ENCODE assay signal across 12 cellular contexts in the genomic region with DNA sequence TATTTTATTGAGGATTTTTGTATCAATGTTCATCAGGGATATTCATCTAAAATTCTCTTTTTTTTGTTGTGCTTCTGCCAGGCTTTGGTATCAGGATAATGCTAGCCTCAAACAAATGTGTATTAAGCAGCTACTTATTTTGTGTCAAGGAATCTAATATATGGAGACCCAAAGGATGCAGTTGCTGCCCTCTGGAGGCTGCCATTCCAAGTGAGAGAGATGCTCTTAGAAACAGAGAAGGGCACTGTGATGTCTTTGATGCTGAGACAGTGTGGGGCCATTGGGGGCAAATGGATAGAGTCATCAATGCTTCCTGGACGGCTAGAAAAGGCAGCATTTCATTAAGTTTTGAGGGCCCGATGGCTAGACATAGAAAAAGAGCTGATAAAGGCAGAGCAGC.
DNase-seq lines count a peak whose midpoint lies in the region; ATAC-seq and TF ChIP-seq lines count a peak whose summit lies in the region.
"Had no signal": no experiment of that assay in that cellular context is flagged by ENCODE, and none has a peak within 500 bp of the region (broad histone marks: within the 10 kb centered on the region; RNA-seq: fewer than 3 reads in every experiment).

No MANE protein-coding gene starts in this region.

- H3K27ac Mint-ChIP-seq in endothelial cell (ENCODE audit: unreplicated experiment) = no peak overlapping the region
- no peak overlapping the region for H3K27ac Mint-ChIP-seq in osteocyte (ENCODE audit: unreplicated experiment)

- no peak overlapping the region for H3K4me3 ChIP-seq in MM.1S (ENCODE audit: low read length)
- H3K4me3 ChIP-seq: left lung had no signal

- H3K4me2 ChIP-seq in MM.1S (ENCODE audit: low read depth, low read length) = no peak overlapping the region

- no peaks in the 10 kb centered on the region for H3K36me3 ChIP-seq in MM.1S (replicated peaks; ENCODE audit: insufficient read depth, low read length)
- H3K36me3 ChIP-seq: BE2C, left lung had no signal

- H3K79me2 ChIP-seq in MM.1S (ENCODE audit: low read length) = peaks cover 9% of the 10 kb centered on the region

- no peaks in the 10 kb centered on the region for H4K20me1 ChIP-seq in MM.1S (ENCODE audit: insufficient read depth, low read length)

- no peak overlapping the region for H3K9ac ChIP-seq in MM.1S (ENCODE audit: low read length)

- peaks cover 8% of the 10 kb centered on the region for H3K36me3 Mint-ChIP-seq in endothelial cell (ENCODE audit: low read depth, unreplicated experiment)
- H3K36me3 Mint-ChIP-seq in osteocyte (ENCODE audit: unreplicated experiment) = peaks cover 13% of the 10 kb centered on the region

- H3K4me1 Mint-ChIP-seq in endothelial cell (ENCODE audit: unreplicated experiment) = peaks cover 50% of the 10 kb centered on the region
- H3K4me1 Mint-ChIP-seq in osteocyte (ENCODE audit: unreplicated experiment) = peaks cover 19% of the 10 kb centered on the region

- H3K9me3 Mint-ChIP-seq in endothelial cell (ENCODE audit: unreplicated experiment) = no peaks in the 10 kb centered on the region
- H3K9me3 Mint-ChIP-seq in osteocyte (ENCODE audit: unreplicated experiment) = no peaks in the 10 kb centered on the region

- H3K4me3 Mint-ChIP-seq in endothelial cell (ENCODE audit: unreplicated experiment) (peak overlapping the region; percentile 73), osteocyte (ENCODE audit: unreplicated experiment) (no peak overlapping the region)

- no peaks in the 10 kb centered on the region for H3K27me3 ChIP-seq in MM.1S (replicated peaks; ENCODE audit: insufficient read depth, low read length)
- H3K27me3 ChIP-seq: BE2C, left lung had no signal

- TF ChIP-seq CTCF in MM.1S (IDR thresholded peaks at IDR 0.05; ENCODE audit: low read length) (peak; percentile 32), endothelial cell (IDR thresholded peaks at IDR 0.05; ENCODE audit: unreplicated experiment) (no peak), osteocyte (IDR thresholded peaks at IDR 0.05) (peak; percentile 33)

- H2AFZ ChIP-seq in MM.1S (ENCODE audit: low read length) = no peak overlapping the region

- H3K27me3 Mint-ChIP-seq in endothelial cell (ENCODE audit: unreplicated experiment) = peaks cover 2% of the 10 kb centered on the region
- no peaks in the 10 kb centered on the region for H3K27me3 Mint-ChIP-seq in osteocyte (ENCODE audit: unreplicated experiment)

- no peaks in the 10 kb centered on the region for H3F3A ChIP-seq in MM.1S (ENCODE audit: insufficient read depth, low read length)

- H3K9me2 ChIP-seq in MM.1S (replicated peaks; ENCODE audit: insufficient read depth, low read length) = no peaks in the 10 kb centered on the region

- DNase-seq in activated CD8-positive, alpha-beta memory T cell treated with anti-CD3 and anti-CD28 coated beads, Interleukin-2, amount 50 U/mL, for 24 hours (ENCODE audit: extremely low read depth) = peak; percentile 1
- no peak for DNase-seq in activated CD8-positive, alpha-beta memory T cell treated with anti-CD3 and anti-CD28 coated beads, Interleukin-2, amount 50 U/mL, for 48 hours
- DNase-seq in MM.1S = peak; percentile 27
- no peak for DNase-seq in endothelial cell (ENCODE audit: low spot score)
- no peak for DNase-seq in osteocyte (ENCODE audit: extremely low spot score, unreplicated experiment)
- DNase-seq: BE2C; central memory CD4-positive, alpha-beta T cell; left lung; SW 1271 had no signal

- no peak overlapping the region for H3K27ac ChIP-seq in MM.1S (ENCODE audit: low read length)
- H3K27ac ChIP-seq: left lung had no signal

- ATAC-seq in HG03521 (IDR thresholded peaks at IDR 0.05; ENCODE audit: unreplicated experiment) (no peak), GM21529 (IDR thresholded peaks at IDR 0.05; ENCODE audit: unreplicated experiment) (no peak), GM19351 (IDR thresholded peaks at IDR 0.05; ENCODE audit: unreplicated experiment) (no peak)
- ATAC-seq: left lung had no signal

- H3K9me3 ChIP-seq in MM.1S (replicated peaks; ENCODE audit: insufficient read depth, low read length) = no peaks in the 10 kb centered on the region
- H3K9me3 ChIP-seq: BE2C, left lung had no signal

- no peaks in the 10 kb centered on the region for H3K4me1 ChIP-seq in MM.1S (ENCODE audit: low read length)
- H3K4me1 ChIP-seq: BE2C had no signal

Comparison
In these comparisons a context has a peak if more than half of its experiments do, and no peak if none do; other contexts are left out.
1. DNase-seq: peak in activated CD8-positive, alpha-beta memory T cell treated with anti-CD3 and anti-CD28 coated beads, Interleukin-2, amount 50 U/mL, for 24 hours (single experiment) and MM.1S (single experiment); none in activated CD8-positive, alpha-beta memory T cell treated with anti-CD3 and anti-CD28 coated beads, Interleukin-2, amount 50 U/mL, for 48 hours (single experiment), endothelial cell (single experiment) and osteocyte (single experiment).